ENCODE assay signal across 7 cellular contexts in the genomic region with DNA sequence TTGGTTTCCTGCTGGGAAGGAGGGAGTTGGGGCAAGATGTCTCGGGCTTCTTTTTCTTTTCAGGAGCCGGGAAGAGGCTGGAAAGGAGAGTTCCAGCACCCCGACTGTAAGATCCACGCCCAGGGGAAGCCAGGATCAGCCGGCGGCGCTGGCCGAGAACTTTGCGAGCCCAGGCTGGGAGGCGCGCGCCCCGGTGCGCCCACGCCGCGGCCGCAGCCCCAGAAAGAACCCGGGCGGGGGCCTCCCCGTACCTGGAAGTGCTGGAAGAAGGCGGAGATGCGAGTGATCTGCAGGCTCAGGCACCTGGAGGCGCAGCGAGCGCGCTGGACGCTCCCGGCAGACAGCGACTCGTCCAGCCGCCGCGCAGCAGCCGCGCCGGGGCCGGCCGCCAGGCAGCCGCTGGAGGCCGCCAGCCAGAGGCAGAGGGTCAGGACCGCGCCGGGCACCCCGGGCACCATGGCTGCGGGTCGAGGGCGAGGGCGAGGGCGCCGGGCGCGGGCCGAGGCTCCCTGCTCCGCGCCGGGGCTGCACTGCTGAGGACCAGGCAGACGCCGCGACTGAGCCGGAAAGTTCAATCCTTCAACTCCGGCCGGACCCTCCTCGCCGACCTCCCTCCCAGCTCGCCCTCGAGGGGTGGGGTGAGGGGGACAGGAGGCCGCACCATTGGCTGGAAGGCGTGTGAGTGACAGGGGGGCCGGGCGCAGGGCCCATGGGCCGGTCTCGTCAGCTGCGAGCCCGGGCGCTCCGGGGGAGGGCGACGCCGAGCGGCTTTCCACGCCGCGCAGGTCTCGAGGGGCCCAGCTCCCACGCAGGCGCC. TPM values are rescaled to one million over a fixed set of nuclear protein-coding genes. Genes with fewer than 3 reads are reported as not detected.
A peak's percentile ranks its signal among the peaks of the same experiment; 100 is the strongest.
DNase-seq lines count a peak whose midpoint lies in the region; FAIRE-seq and TF ChIP-seq lines count a peak whose summit lies in the region.

A gene with protein sequence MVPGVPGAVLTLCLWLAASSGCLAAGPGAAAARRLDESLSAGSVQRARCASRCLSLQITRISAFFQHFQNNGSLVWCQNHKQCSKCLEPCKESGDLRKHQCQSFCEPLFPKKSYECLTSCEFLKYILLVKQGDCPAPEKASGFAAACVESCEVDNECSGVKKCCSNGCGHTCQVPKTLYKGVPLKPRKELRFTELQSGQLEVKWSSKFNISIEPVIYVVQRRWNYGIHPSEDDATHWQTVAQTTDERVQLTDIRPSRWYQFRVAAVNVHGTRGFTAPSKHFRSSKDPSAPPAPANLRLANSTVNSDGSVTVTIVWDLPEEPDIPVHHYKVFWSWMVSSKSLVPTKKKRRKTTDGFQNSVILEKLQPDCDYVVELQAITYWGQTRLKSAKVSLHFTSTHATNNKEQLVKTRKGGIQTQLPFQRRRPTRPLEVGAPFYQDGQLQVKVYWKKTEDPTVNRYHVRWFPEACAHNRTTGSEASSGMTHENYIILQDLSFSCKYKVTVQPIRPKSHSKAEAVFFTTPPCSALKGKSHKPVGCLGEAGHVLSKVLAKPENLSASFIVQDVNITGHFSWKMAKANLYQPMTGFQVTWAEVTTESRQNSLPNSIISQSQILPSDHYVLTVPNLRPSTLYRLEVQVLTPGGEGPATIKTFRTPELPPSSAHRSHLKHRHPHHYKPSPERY (minus strand): TSS at position 559 of the 817 bp plus-strand sequence. CDS start 101 bp downstream, at position 458.

- intact Hi-C loops in cardiac septum (cut with DNase I) = loop anchor here (10.0 kb wide), 1 partner anchor 367 kb away; no protein-coding TSS in a partner anchor
- intact Hi-C loops in prostate gland (cut with DNase I) = loop anchor here (10.0 kb wide), 1 partner anchor 547 kb away; no protein-coding TSS in a partner anchor

- no peak for FAIRE-seq in GM12891 (lab: Jason Lieb, UNC)

- H3K27ac ChIP-seq in prostate gland = peak within 1 kb of the TSS; percentile 8 to 54

- peak within 1 kb of the TSS; percentile 37 to 47 for H3K4me3 ChIP-seq in prostate gland

- peak; percentile 62 for DNase-seq in HT1080 (ENCODE audit: low read depth)
- peak; percentile 2 to 27 for DNase-seq in SW 1271 (lab: John Stamatoyannopoulos, UW)
- DNase-seq in cardiac septum (ENCODE audit: low spot score) = peak; percentile 80
- DNase-seq in prostate gland (ENCODE audit: low spot score) = peak; percentile 70
- no peak for DNase-seq in GM12891 (ENCODE audit: insufficient read length, low spot score)
- DNase-seq in activated CD8-positive, alpha-beta memory T cell treated with anti-CD3 and anti-CD28 coated beads for 24 hours = no peak
- no peak for DNase-seq in CD1c-positive myeloid dendritic cell (ENCODE audit: extremely low spot score)

- no peak for TF ChIP-seq CTCF in prostate gland (IDR thresholded peaks at IDR 0.05)

- no peaks in the 10 kb centered on the region for H3K36me3 ChIP-seq in prostate gland

- no peaks in the 10 kb centered on the region for H3K27me3 ChIP-seq in prostate gland (replicated peaks; ENCODE audit: insufficient read depth)

- TF ChIP-seq POLR2A in prostate gland (IDR thresholded peaks at IDR 0.05) = no peak
- no peak for TF ChIP-seq POLR2A in GM12891 (IDR thresholded peaks at IDR 0.05; ENCODE audit: low read depth, low read length)

- WGBS in prostate gland = 0% methylated on average over 2 of the region's 87 CpGs

- H3K9me3 ChIP-seq in prostate gland = no peaks in the 10 kb centered on the region

- no peaks in the 10 kb centered on the region for H3K4me1 ChIP-seq in prostate gland (replicated peaks)

TF ChIP-seq in GM12891, 5 proteins besides CTCF, POLR2A, EP300 and RAD21:
- TF ChIP-seq PAX5 (IDR thresholded peaks at IDR 0.05; ENCODE audit: insufficient read depth, low read length, severe bottlenecking) (no peak), TAF1 (IDR thresholded peaks at IDR 0.05; ENCODE audit: low read depth, low read length) (no peak), SPI1 (IDR thresholded peaks at IDR 0.05; ENCODE audit: low read depth, low read length) (no peak)

RNA-seq across cellular contexts. Expression of the gene that starts here (rescaled TPM):
- 11.2 and 14.6 TPM in 2 replicates for total RNA-seq in HT1080 (2014; rRNA removed; shearing (Covaris generic))
- polyA plus RNA-seq in HT1080 (2015; cell fraction: cytosol; rRNA removed) = 15.5 and 20.5 TPM in 2 replicates
- 30.2 and 32.0 TPM in 2 replicates for polyA plus RNA-seq in HT1080 (2015; cell fraction: nucleus; rRNA removed)
- total RNA-seq in cardiac septum (4.2 TPM), prostate gland (10 to 100 TPM; 23.6 to 31.9 TPM)
- polyA plus RNA-seq in GM12891 (2012; ENCODE audit: low read depth, missing spikeins) = 0.01 TPM

Comparison
In these comparisons a context has a peak if more than half of its experiments do, and no peak if none do; other contexts are left out.
1. DNase-seq: peak in HT1080 (single experiment), SW 1271 (2 of 2), cardiac septum (single experiment) and prostate gland (single experiment); none in GM12891 (single experiment), activated CD8-positive, alpha-beta memory T cell treated with anti-CD3 and anti-CD28 coated beads for 24 hours (single experiment) and CD1c-positive myeloid dendritic cell (single experiment).